7 cellular contexts compared by ENCODE assay signal in the genomic region with DNA sequence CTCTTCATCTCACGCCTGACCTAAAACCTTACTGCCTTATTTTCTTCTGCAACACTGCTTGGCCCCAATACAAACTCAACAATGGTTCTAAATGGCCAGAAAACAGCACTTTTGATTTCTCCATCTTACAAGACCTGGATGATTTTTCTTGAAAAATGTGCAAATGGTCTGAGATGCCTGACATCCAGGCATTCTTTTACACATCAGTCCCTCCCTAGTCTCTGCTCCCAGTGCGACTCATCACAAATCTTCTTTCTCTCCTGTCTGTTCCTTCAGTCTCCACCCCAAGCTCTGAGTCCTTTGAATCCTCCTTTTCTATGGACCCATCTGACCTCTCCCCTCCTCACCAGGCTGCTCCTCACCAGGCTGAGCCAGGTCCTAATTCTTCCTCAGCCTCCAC.
DNase-seq lines count a peak whose midpoint lies in the region; ATAC-seq and TF ChIP-seq lines count a peak whose summit lies in the region.
"Not testable (repeated sequence)": the region's sequence is repeated elsewhere in the genome, so short reads cannot be mapped to it uniquely, and the experiment has no call there.

No MANE protein-coding gene starts in this region.

- H3K9me3 ChIP-seq in HCT116 (ENCODE audit: control insufficient read depth in 1 of 2, insufficient read depth in 1 of 2, low read depth in 1 of 2, low read length in 2 of 2); SJCRH30 (replicated peaks); osteoblast (ENCODE audit: low read depth, low read length): not testable (repeated sequence)

- POLR2A ChIA-PET in HCT116 (lab: Charles Lee), result not testable (repeated sequence)

- TF ChIP-seq RAD21 in HCT116 (IDR thresholded peaks at IDR 0.05; ENCODE audit: low read depth), result not testable (repeated sequence)

- not testable (repeated sequence) for H4K20me1 ChIP-seq in HCT116 (ENCODE audit: insufficient read depth); osteoblast (ENCODE audit: insufficient read depth, low read length)

- H3K4me1 ChIP-seq in ACC112 (ENCODE audit: control insufficient read depth, insufficient read depth, low read length, unreplicated experiment); SJCRH30: not testable (repeated sequence)
- H3K4me1 ChIP-seq in HCT116 (ENCODE audit: control insufficient read depth in 1 of 2, insufficient read depth in 2 of 2, low read length in 2 of 2) (peaks cover 6 to 46% of the 10 kb centered on the region in 2 experiments; a peak in 3 of 4 replicates), osteoblast (ENCODE audit: insufficient read depth, low read length) (peaks cover 11% of the 10 kb centered on the region)

- BruUV-seq in HCT116 (replicated peaks; lab: Mats Ljungman, UMichigan), result not testable (repeated sequence)

- not testable (repeated sequence) for ATAC-seq in HCT116

- not testable (repeated sequence) for DNase-seq in HCT116 (ENCODE audit: low read depth, low spot score); SJCRH30; osteoblast (ENCODE audit: insufficient read length, low spot score, missing footprints)
- DNase-seq in brain microvascular endothelial cell (peak; percentile 17), fibroblast of gingiva (ENCODE audit: low read depth) (peak; percentile 24), glomerular visceral epithelial cell (ENCODE audit: extremely low spot score) (peak; percentile 26)

- not testable (repeated sequence) for H3K4me3 ChIP-seq in ACC112 (ENCODE audit: low read depth, low read length); HCT116 (replicated peaks in 1 of 2; ENCODE audit: low read depth in 1 of 2, low read length in 2 of 2); SJCRH30; brain microvascular endothelial cell (ENCODE audit: low read depth, low read length); osteoblast (ENCODE audit: insufficient read depth, low read length)

- RAD21 ChIA-PET in HCT116 (lab: Charles Lee; ENCODE audit: low non-redundant PET in 1 of 2, low total read pairs in 2 of 2, uncharacterized antibody in 2 of 2, unreplicated experiment in 2 of 2), result not testable (repeated sequence)

- peak overlapping the region; percentile 40 for H3K4me2 ChIP-seq in HCT116 (ENCODE audit: low read length)
- H3K4me2 ChIP-seq in osteoblast (ENCODE audit: insufficient read depth, low read length), result not testable (repeated sequence)

- H3K27ac ChIP-seq in ACC112 (ENCODE audit: low read depth, low read length), result peak overlapping the region; percentile 67
- H3K27ac ChIP-seq in HCT116 (ENCODE audit: low read depth, low read length), result peak overlapping the region; percentile 36; the same call in 1 of the 2 replicates
- 0 out of 2 replicates have a peak overlapping the region, but pooled peaks have one; percentile 17 for H3K27ac ChIP-seq in SJCRH30
- peak overlapping the region; percentile 23 for H3K27ac ChIP-seq in brain microvascular endothelial cell
- peak overlapping the region; percentile 20 for H3K27ac ChIP-seq in osteoblast (ENCODE audit: low read depth, low read length)

- not testable (repeated sequence) for TF ChIP-seq CTCF in HCT116 (IDR thresholded peaks at IDR 0.05 in 2 of 3, conservative IDR thresholded peaks at IDR 0.05 in 1 of 3; ENCODE audit: borderline replicate concordance in 1 of 3, insufficient read depth in 1 of 3, low read depth in 2 of 3, low read length in 2 of 3); brain microvascular endothelial cell (IDR thresholded peaks at IDR 0.05; ENCODE audit: low read depth, low read length, missing control alignments); osteoblast (IDR thresholded peaks at IDR 0.05; ENCODE audit: extremely low read depth, low read depth, low read length)

- CTCF ChIA-PET in HCT116 (lab: Charles Lee), result not testable (repeated sequence)

- not testable (repeated sequence) for H3K27me3 ChIP-seq in ACC112 (ENCODE audit: insufficient read depth, low read length); HCT116 (ENCODE audit: insufficient read depth, low read length); SJCRH30; brain microvascular endothelial cell (replicated peaks); osteoblast (ENCODE audit: insufficient read depth, low read length)

- in situ Hi-C loops in brain microvascular endothelial cell (cut with HindIII; ENCODE audit: low pct_ligation_motif_present, low sequenced_read_pairs), result not testable (repeated sequence)

- TF ChIP-seq POLR2A in HCT116 (IDR thresholded peaks at IDR 0.05; ENCODE audit: borderline replicate concordance, extremely low read depth, insufficient read depth, insufficient read length), result not testable (repeated sequence)

- intact Hi-C loops in HCT116 (cut with micrococcal nuclease), result not testable (repeated sequence)

- peak overlapping the region; percentile 40 for H3K9ac ChIP-seq in HCT116 (ENCODE audit: low read length)

- H3K79me2 ChIP-seq in ACC112 (ENCODE audit: control insufficient read depth, insufficient read depth, low read length, unreplicated experiment); HCT116 (ENCODE audit: insufficient read depth, low read length); osteoblast (ENCODE audit: insufficient read depth, low read length): not testable (repeated sequence)

- H2AFZ ChIP-seq in ACC112 (ENCODE audit: low read length, unreplicated experiment) (peak overlapping the region; percentile 14), HCT116 (ENCODE audit: low read depth, low read length, poor library complexity, severe bottlenecking) (peak overlapping the region; percentile 26)
- H2AFZ ChIP-seq in osteoblast (ENCODE audit: low read length), result not testable (repeated sequence)

- H3K9me2 ChIP-seq in HCT116 (ENCODE audit: insufficient read depth), result not testable (repeated sequence)

- H3K36me3 ChIP-seq in ACC112 (ENCODE audit: insufficient read depth, low read length); HCT116 (ENCODE audit: control insufficient read depth in 1 of 2, insufficient read depth in 2 of 2, low read length in 2 of 2); SJCRH30; brain microvascular endothelial cell (replicated peaks); osteoblast (ENCODE audit: insufficient read depth, low read length): not testable (repeated sequence)

Comparison
In these comparisons a context has a peak if more than half of its experiments do, and no peak if none do; other contexts are left out.
1. H3K27ac ChIP-seq: peak in every context shown above with its lines; median percentile 67 in ACC112; 36 in HCT116; 23 in brain microvascular endothelial cell; 20 in osteoblast; 17 in SJCRH30.